In the genomic region with DNA sequence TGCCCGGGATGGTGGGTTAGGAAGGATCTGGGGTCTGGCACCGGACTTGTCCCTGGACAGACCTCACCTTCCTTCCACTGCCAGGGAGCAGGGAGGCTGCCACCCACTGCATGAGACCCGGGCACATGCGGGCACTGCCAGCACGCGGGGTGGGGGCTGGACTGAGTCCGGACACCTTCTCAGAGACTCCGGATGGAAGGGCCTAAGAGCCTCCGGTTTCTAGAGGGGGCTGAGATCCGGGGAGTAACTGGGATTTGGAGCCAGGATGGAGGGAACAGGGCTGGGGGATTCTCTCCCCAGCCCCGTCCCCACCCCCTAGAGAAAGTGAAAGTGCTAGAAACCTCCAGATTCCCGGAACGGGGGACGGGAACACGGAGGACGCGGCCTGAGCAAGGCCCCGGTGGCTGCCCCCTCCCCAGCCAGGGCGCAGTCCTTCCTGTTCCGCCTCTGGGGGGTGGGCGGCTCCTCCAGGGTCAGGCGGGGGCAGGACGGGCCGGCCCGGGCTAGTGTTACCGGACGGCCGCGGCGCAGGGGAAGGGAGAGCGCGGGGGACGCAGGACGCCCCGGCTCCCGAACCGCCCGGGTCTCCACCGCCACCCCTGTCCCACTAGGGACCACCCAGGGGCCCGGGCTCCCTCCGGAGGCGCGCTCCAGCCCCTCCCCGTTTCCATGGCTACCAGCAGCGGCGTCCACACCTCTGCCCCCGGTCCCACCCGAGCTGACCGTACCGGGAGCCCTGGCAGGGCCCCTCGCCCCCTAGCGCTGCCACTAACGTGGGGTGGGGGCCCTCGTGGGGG, we compare ENCODE assay signal across 8 cellular contexts. TPM values are rescaled to one million over a fixed set of nuclear protein-coding genes. Genes with fewer than 3 reads are reported as not detected.
DNase-seq lines count a peak whose midpoint lies in the region; ATAC-seq and TF ChIP-seq lines count a peak whose summit lies in the region.

No MANE protein-coding gene starts in this region.

- DNase-seq in activated gamma-delta T cell (lab: John Stamatoyannopoulos, UW) (peak; percentile 24), activated gamma-delta T cell treated with Interleukin-2 at 50 U/mL for 16 hours (no peak), epidermal melanocyte (ENCODE audit: insufficient read length, low spot score) (peak; percentile 76), kidney glomerular epithelial cell (lab: John Stamatoyannopoulos, UW) (no peak), EL (no peak)
- DNase-seq in naive thymus-derived CD4-positive, alpha-beta T cell, result peak in 2 of 9 donors; percentile 21 to 44

- peak overlapping the region; percentile 61 for H3K4me3 ChIP-seq in naive thymus-derived CD4-positive, alpha-beta T cell (ENCODE audit: low read length)

- H3K9me3 Mint-ChIP-seq in naive thymus-derived CD4-positive, alpha-beta T cell, result peaks cover 0 to 2% (median 0%) of the 10 kb centered on the region in 11 donors

- peaks cover 0 to 14% (median 0%) of the 10 kb centered on the region in 5 donors for H3K36me3 Mint-ChIP-seq in naive thymus-derived CD4-positive, alpha-beta T cell

- H3K4me3 Mint-ChIP-seq in naive thymus-derived CD4-positive, alpha-beta T cell, result peak overlapping the region; percentile 87 to 93 (median 88)

- no peaks in the 10 kb centered on the region for H3K27me3 ChIP-seq in naive thymus-derived CD4-positive, alpha-beta T cell (ENCODE audit: control insufficient read depth in 2 of 2, insufficient read depth in 2 of 2, low read length in 2 of 2)

- POLR2A ChIA-PET in naive thymus-derived CD4-positive, alpha-beta T cell (lab: Charles Lee), result no interaction called here

- TF ChIP-seq CTCF in VCaP (conservative IDR thresholded peaks at IDR 0.05), result no peak

- no peaks in the 10 kb centered on the region for H3K27me3 Mint-ChIP-seq in naive thymus-derived CD4-positive, alpha-beta T cell

- peaks cover 0 to 7% (median 0%) of the 10 kb centered on the region in 3 experiments for H3K36me3 ChIP-seq in naive thymus-derived CD4-positive, alpha-beta T cell (ENCODE audit: control insufficient read depth in 2 of 3, insufficient read depth in 3 of 3, low read length in 3 of 3)

- CTCF ChIA-PET in naive thymus-derived CD4-positive, alpha-beta T cell (lab: Charles Lee), result no interaction called here

- no peaks in the 10 kb centered on the region for H3K9me3 ChIP-seq in naive thymus-derived CD4-positive, alpha-beta T cell (ENCODE audit: control insufficient read depth in 2 of 3, low read length in 3 of 3)

- peak overlapping the region; percentile 87 for H3K27ac ChIP-seq in VCaP
- peak overlapping the region; percentile 83 for H3K27ac ChIP-seq in naive thymus-derived CD4-positive, alpha-beta T cell (ENCODE audit: low read depth, low read length)

- H3K4me1 ChIP-seq in naive thymus-derived CD4-positive, alpha-beta T cell (ENCODE audit: control insufficient read depth in 2 of 2, insufficient read depth in 2 of 2, low read length in 2 of 2), result peaks cover 10 to 36% of the 10 kb centered on the region in 2 donors

- peaks cover 26 to 47% (median 39%) of the 10 kb centered on the region in 7 donors for H3K4me1 Mint-ChIP-seq in naive thymus-derived CD4-positive, alpha-beta T cell

- peak overlapping the region; percentile 73 to 92 (median 86) for H3K27ac Mint-ChIP-seq in naive thymus-derived CD4-positive, alpha-beta T cell

- peak; percentile 31 for ATAC-seq in HG03066 (IDR thresholded peaks at IDR 0.05; ENCODE audit: low read depth, unreplicated experiment)
- ATAC-seq in naive thymus-derived CD4-positive, alpha-beta T cell, result peak; percentile 14

- intact Hi-C loops in naive thymus-derived CD4-positive, alpha-beta T cell (cut with micrococcal nuclease), result loop anchor here (2.0 to 5.0 kb wide), 3 partner anchors 276 to 691 kb away; a partner anchor contains a TSS

RNA-seq across cellular contexts. Expression of a gene that starts 0.7 kb away (rescaled TPM):
- total RNA-seq in naive thymus-derived CD4-positive, alpha-beta T cell, result 100 to 1,000 TPM in 1 of 5 experiments, 10 to 100 TPM in 4; 45.3 to 101 (median 64.5) TPM
- polyA plus RNA-seq in naive thymus-derived CD4-positive, alpha-beta T cell, result 10 to 100 TPM in 1 of 2 donors, 1 to 10 TPM in 1; 6.4 to 30.5 TPM

Comparison
In these comparisons a context has a peak if more than half of its experiments do, and no peak if none do; other contexts are left out.
1. DNase-seq: peak in activated gamma-delta T cell (single experiment) and epidermal melanocyte (single experiment); none in activated gamma-delta T cell treated with Interleukin-2 at 50 U/mL for 16 hours (single experiment), kidney glomerular epithelial cell (single experiment) and EL (single experiment).